8 cellular contexts compared by ENCODE assay signal in the genomic region with DNA sequence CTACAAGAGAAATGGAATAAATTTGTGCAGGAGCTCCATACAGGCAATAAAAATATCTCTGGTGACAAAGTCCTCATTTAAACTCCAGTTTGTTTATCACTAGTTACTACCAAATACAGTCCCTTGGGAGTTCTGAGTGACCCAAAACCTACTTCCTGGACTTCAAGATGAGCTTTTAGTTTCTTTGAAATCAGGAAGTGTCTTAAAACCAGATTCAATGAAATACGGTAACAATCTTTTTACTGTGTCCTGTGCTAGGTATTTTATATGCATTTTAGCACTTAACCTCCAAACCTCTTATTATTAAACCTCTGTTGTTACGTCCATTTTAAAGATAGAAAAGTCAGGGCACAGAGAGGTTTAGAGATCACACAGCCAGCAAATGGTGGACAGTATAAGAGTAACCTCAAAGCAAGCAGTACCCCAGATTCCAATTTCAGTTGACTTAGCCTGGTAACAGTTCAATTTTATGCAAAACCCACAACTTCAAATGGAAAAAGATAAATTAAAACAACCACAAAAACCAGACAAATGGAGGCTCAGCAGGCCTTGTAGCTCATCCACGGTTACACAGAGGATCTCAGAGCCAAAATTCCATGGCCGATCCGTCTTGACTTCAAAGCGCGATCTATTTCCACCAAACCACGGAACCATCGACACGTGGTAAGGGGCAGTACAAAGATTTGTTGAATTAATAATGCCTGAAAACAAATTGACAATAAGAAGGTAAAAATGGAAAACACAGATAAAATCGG. TPM values are rescaled to one million over a fixed set of nuclear protein-coding genes. Genes with fewer than 3 reads are reported as not detected.
DNase-seq lines count a peak whose midpoint lies in the region; ATAC-seq and TF ChIP-seq lines count a peak whose summit lies in the region.

No MANE protein-coding gene starts in this region.

- H3K4me1 Mint-ChIP-seq in Caco-2 (ENCODE audit: low read depth, unreplicated experiment): peaks cover 7% of the 10 kb centered on the region
- H3K4me1 Mint-ChIP-seq in activated CD8-positive, alpha-beta T cell treated with anti-CD3 and anti-CD28 coated beads, Interleukin-2, amount 10 ng/mL, durations not matched to agents 7 days and 5 days (ENCODE audit: low read depth): peaks cover 42% of the 10 kb centered on the region

- TF ChIP-seq CTCF in Caco-2 (IDR thresholded peaks at IDR 0.05; ENCODE audit: insufficient read depth in 1 of 2, low read depth in 1 of 2, low read length in 1 of 2, severe bottlenecking in 1 of 2, unreplicated experiment in 1 of 2): no peak

- peaks cover 27% of the 10 kb centered on the region for H3K4me1 ChIP-seq in Caco-2

- H3K27me3 Mint-ChIP-seq in Caco-2 (ENCODE audit: insufficient read depth, unreplicated experiment): no peaks in the 10 kb centered on the region
- no peaks in the 10 kb centered on the region for H3K27me3 Mint-ChIP-seq in activated CD8-positive, alpha-beta T cell treated with anti-CD3 and anti-CD28 coated beads, Interleukin-2, amount 10 ng/mL, durations not matched to agents 7 days and 5 days (ENCODE audit: low read depth)

- peak overlapping the region; percentile 95 for H3K4me3 Mint-ChIP-seq in Caco-2 (ENCODE audit: unreplicated experiment)
- H3K4me3 Mint-ChIP-seq in activated CD8-positive, alpha-beta T cell treated with anti-CD3 and anti-CD28 coated beads, Interleukin-2, amount 10 ng/mL, durations not matched to agents 7 days and 5 days: peak overlapping the region; percentile 96

- H3K27ac Mint-ChIP-seq in Caco-2 (ENCODE audit: unreplicated experiment): peak overlapping the region; percentile 98
- H3K27ac Mint-ChIP-seq in activated CD8-positive, alpha-beta T cell treated with anti-CD3 and anti-CD28 coated beads, Interleukin-2, amount 10 ng/mL, durations not matched to agents 7 days and 5 days: peak overlapping the region; percentile 100

- no peaks in the 10 kb centered on the region for H3K9me3 ChIP-seq in Caco-2

- CTCF ChIA-PET in Caco-2 (lab: Charles Lee): interaction anchor here (2.1 kb wide), 1 partner anchor 43 kb away, joined by 5 read pairs; no protein-coding TSS in a partner anchor
- CTCF ChIA-PET in activated CD8-positive, alpha-beta T cell treated with anti-CD3 and anti-CD28 coated beads, Interleukin-2, amount 10 ng/mL, durations not matched to agents 7 days and 5 days (lab: Charles Lee): interaction anchor here (0.6 to 5.8 kb wide), 13 partner anchors 15 to 476 kb away, joined by 3 to 57 read pairs (median 3); no protein-coding TSS in a partner anchor

- no peaks in the 10 kb centered on the region for H3K9me3 Mint-ChIP-seq in Caco-2 (ENCODE audit: unreplicated experiment)
- no peaks in the 10 kb centered on the region for H3K9me3 Mint-ChIP-seq in activated CD8-positive, alpha-beta T cell treated with anti-CD3 and anti-CD28 coated beads, Interleukin-2, amount 10 ng/mL, durations not matched to agents 7 days and 5 days (ENCODE audit: insufficient read depth)

- POLR2A ChIA-PET in Caco-2 (lab: Charles Lee): interaction anchor here (1.1 kb wide), 1 partner anchor 11 kb away, joined by 9 read pairs; no protein-coding TSS in a partner anchor
- POLR2A ChIA-PET in activated CD8-positive, alpha-beta T cell treated with anti-CD3 and anti-CD28 coated beads, Interleukin-2, amount 10 ng/mL, durations not matched to agents 7 days and 5 days (lab: Charles Lee): interaction anchor here (0.6 to 6.8 kb wide), 15 partner anchors 10 to 510 kb away, joined by 3 to 118 read pairs (median 4); partner anchors contain the start of genes DNAH6, SUCLG1 and TGOLN2

- no peak for DNase-seq in Caco-2
- DNase-seq in activated CD8-positive, alpha-beta T cell treated with anti-CD3 and anti-CD28 coated beads, Interleukin-2, amount 10 ng/mL, durations not matched to agents 7 days and 5 days: peak; percentile 58
- peak; percentile 55 for DNase-seq in fibroblast of peridontal ligament (ENCODE audit: extremely low read depth)
- DNase-seq in pons (ENCODE audit: low spot score): peak; percentile 30
- DNase-seq in activated CD4-positive, CD25-positive, alpha-beta regulatory T cell treated with anti-CD3 and anti-CD28 coated beads, Interleukin-2, amount 50 U/mL, for 72 hours: no peak
- DNase-seq in sciatic nerve (ENCODE audit: low spot score): no peak
- DNase-seq in T1000 (lab: John Stamatoyannopoulos, UW): no peak

- BruUV-seq in Caco-2 (replicated peaks; lab: Mats Ljungman, UMichigan): TSS peak; percentile 68

- peaks cover 42% of the 10 kb centered on the region for H3K36me3 Mint-ChIP-seq in Caco-2 (ENCODE audit: insufficient read depth, unreplicated experiment)
- H3K36me3 Mint-ChIP-seq in activated CD8-positive, alpha-beta T cell treated with anti-CD3 and anti-CD28 coated beads, Interleukin-2, amount 10 ng/mL, durations not matched to agents 7 days and 5 days (ENCODE audit: low read depth): peaks cover 47% of the 10 kb centered on the region

- ATAC-seq in activated CD8-positive, alpha-beta T cell treated with anti-CD3 and anti-CD28 coated beads, Interleukin-2, amount 10 ng/mL, durations not matched to agents 7 days and 5 days: peak; percentile 17
- no peak for ATAC-seq in sciatic nerve

- TF ChIP-seq EP300 in Ishikawa (IDR thresholded peaks at IDR 0.05; ENCODE audit: borderline replicate concordance): no peak

- TF ChIP-seq RAD21 in Ishikawa (IDR thresholded peaks at IDR 0.05; ENCODE audit: low read depth): no peak

- H3K4me3 ChIP-seq in Caco-2 (ENCODE audit: low read depth, low read length): peak overlapping the region; percentile 95

- intact Hi-C loops in Caco-2 (cut with micrococcal nuclease; ENCODE audit: unreplicated experiment) (loop anchor here (2.0 kb wide), 2 partner anchors 43 to 63 kb away; no protein-coding TSS in a partner anchor), sciatic nerve (cut with DNase I) (no loop called here)

- H3K36me3 ChIP-seq in Caco-2 (ENCODE audit: control insufficient read depth, insufficient read depth, low read length): peaks cover 2% of the 10 kb centered on the region; the same call in 1 of the 2 replicates

- H3K27me3 ChIP-seq in Caco-2 (replicated peaks; ENCODE audit: control insufficient read depth, insufficient read depth, low read length): no peaks in the 10 kb centered on the region

TF ChIP-seq in Ishikawa, 13 proteins besides CTCF, POLR2A, EP300 and RAD21:
- TF ChIP-seq MAX (IDR thresholded peaks at IDR 0.05) (peak; percentile 88), USF1 (IDR thresholded peaks at IDR 0.05) (no peak)

RNA-seq across cellular contexts. Expression of gene KCMF1, which starts 1.3 kb away (rescaled TPM):
- total RNA-seq in Caco-2 (2022) (81.5 and 83.4 TPM in 2 replicates), sciatic nerve (64.8 TPM)
- 10 to 100 TPM; 88.9 to 92.5 TPM for total RNA-seq in activated CD8-positive, alpha-beta T cell treated with anti-CD3 and anti-CD28 coated beads, Interleukin-2, amount 10 ng/mL, durations not matched to agents 7 days and 5 days

Comparison
In these comparisons a context has a peak if more than half of its experiments do, and no peak if none do; other contexts are left out.
1. DNase-seq: peak in activated CD8-positive, alpha-beta T cell treated with anti-CD3 and anti-CD28 coated beads, Interleukin-2, amount 10 ng/mL, durations not matched to agents 7 days and 5 days (single experiment), fibroblast of peridontal ligament (single experiment) and pons (single experiment); none in Caco-2 (0 of 2), activated CD4-positive, CD25-positive, alpha-beta regulatory T cell treated with anti-CD3 and anti-CD28 coated beads, Interleukin-2, amount 50 U/mL, for 72 hours (single experiment), sciatic nerve (single experiment) and T1000 (single experiment).